Comparison of ENCODE assay signal across 20 cellular contexts in the genomic region with DNA sequence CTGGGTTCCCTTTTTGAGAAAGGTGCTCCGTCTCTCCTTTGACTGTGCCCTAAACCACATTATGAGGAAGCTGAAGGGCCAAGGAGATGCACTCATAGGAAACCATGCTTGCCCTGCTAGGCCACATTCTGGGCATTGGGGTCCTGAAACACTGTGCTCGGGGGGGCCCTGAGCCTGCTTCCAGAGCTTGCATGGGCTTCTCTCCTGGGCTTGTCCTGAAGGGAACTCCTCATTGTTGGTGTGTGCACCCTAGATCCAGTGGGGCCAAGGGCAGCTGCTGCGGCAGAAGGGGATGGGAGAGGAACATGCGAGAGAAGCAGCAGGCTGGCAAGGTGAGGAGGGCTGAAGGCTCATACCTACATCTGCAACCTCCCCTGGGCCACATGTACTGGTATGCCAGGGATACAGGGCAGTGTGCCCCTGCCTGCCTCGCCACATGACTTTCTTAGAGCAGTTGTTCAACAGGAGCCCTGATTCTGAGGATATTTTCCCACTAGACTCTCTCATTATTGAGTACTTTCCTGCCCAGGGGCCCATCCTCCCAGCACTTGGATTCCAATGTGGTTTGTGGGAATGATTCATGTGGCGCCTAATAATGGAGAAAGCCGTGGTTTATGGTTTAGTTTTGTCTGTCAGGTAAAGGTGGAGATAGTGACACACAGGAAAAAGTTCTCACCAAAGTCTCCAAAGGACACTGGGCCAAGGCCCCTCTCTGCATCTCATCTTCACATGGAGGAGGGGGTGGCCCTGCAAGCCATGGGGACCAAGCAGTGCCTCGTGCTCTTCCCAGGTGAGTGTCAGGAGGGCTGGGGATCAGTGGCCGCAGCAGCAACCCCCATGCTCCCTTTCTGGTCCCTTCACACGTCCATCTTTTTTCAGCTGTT.
DNase-seq lines count a peak whose midpoint lies in the region; ATAC-seq, FAIRE-seq and TF ChIP-seq lines count a peak whose summit lies in the region.
"Had no signal": no experiment of that assay in that cellular context is flagged by ENCODE, and none has a peak within 500 bp of the region (broad histone marks: within the 10 kb centered on the region; RNA-seq: fewer than 3 reads in every experiment).

No MANE protein-coding gene starts in this region.

- peak overlapping the region; percentile 5 for H3K27ac Mint-ChIP-seq in activated T-helper 17 cell treated with anti-CD3 and anti-CD28 coated beads, Interleukin-2, amount 50 U/mL, for 72 hours
- H3K27ac Mint-ChIP-seq in H9 = peak overlapping the region in 1 of 3 experiments; percentile 70; a peak in 1 of 7 replicates
- H3K27ac Mint-ChIP-seq: activated CD4-positive, alpha-beta T cell treated with anti-CD3 and anti-CD28 coated beads, Interleukin-2, amount 10 ng/mL, durations not matched to agents 7 days and 5 days; activated T-helper 1 cell treated with anti-CD3 and anti-CD28 coated beads, Interleukin-12 subunit alpha, Interleukin-12 subunit beta, Interleukin-2, Interleukin-4 antibody, amounts not matched to agents 30 ng/mL and 10 ng/mL and 1 ng/mL, durations not matched to agents 14 hours and 24 hours and 36 hours; memory B cell; T-helper 1 cell treated with Interleukin-12 subunit alpha and Interleukin-12 subunit beta and Interleukin-4 antibody, amounts not matched to agents 30 μg/mL and 1 μg/mL, for 36 hours had no signal

- no peak overlapping the region for H2BK20ac ChIP-seq in H9 (ENCODE audit: low read depth, low read length, poor library complexity, severe bottlenecking)

- no peak overlapping the region for H2AFZ ChIP-seq in H9 (ENCODE audit: low read length)

- WGBS in H9 (ENCODE audit: extremely low coverage, insufficient read length, low lambda C conversion rate) = no CpG with 5 or more reads among the region's 10 CpGs

- H2BK5ac ChIP-seq in H9 (ENCODE audit: insufficient read length, low read length) = no peak overlapping the region

- no peak overlapping the region for H4K5ac ChIP-seq in H9 (ENCODE audit: insufficient read length, low read depth, low read length)

- H3K36me3 Mint-ChIP-seq in activated T-helper 17 cell treated with anti-CD3 and anti-CD28 coated beads, Interleukin-2, amount 50 U/mL, for 72 hours (ENCODE audit: low read depth) = no peaks in the 10 kb centered on the region
- peaks cover 0 to 18% (median 4%) of the 10 kb centered on the region in 3 experiments; a peak in 5 of 7 replicates for H3K36me3 Mint-ChIP-seq in H9 (ENCODE audit: insufficient read depth in 1 of 3, low read depth in 3 of 3)

- H2BK15ac ChIP-seq in H9 (ENCODE audit: low read depth, low read length) = no peak overlapping the region

- 0 out of 2 replicates have a peak, but pooled peaks cover 3% of the 10 kb centered on the region for H3K4me1 ChIP-seq in H9 (ENCODE audit: insufficient read depth, low read length)

- no peaks in the 10 kb centered on the region for H3K27me3 Mint-ChIP-seq in activated T-helper 17 cell treated with anti-CD3 and anti-CD28 coated beads, Interleukin-2, amount 50 U/mL, for 72 hours
- peaks cover 8% of the 10 kb centered on the region for H3K27me3 Mint-ChIP-seq in H9 (ENCODE audit: low read depth)
- H3K27me3 Mint-ChIP-seq: activated CD4-positive, alpha-beta T cell treated with anti-CD3 and anti-CD28 coated beads, Interleukin-2, amount 10 ng/mL, durations not matched to agents 7 days and 5 days had no signal

- no peak overlapping the region for H3K27ac ChIP-seq in H9 (ENCODE audit: insufficient read length, low read depth, low read length)
- H3K27ac ChIP-seq: neutrophil had no signal

- H3K56ac ChIP-seq in H9 (ENCODE audit: insufficient read length, low read depth, low read length) = no peak overlapping the region

- no peaks in the 10 kb centered on the region for H3K79me2 ChIP-seq in H9 (ENCODE audit: insufficient read depth, low read length)

- no peak overlapping the region for H3K18ac ChIP-seq in H9 (ENCODE audit: insufficient read length, low read depth, low read length)

- no peak overlapping the region for H3T11ph ChIP-seq in H9 (ENCODE audit: low read length)

- no peaks in the 10 kb centered on the region for H3K9me3 Mint-ChIP-seq in activated T-helper 17 cell treated with anti-CD3 and anti-CD28 coated beads, Interleukin-2, amount 50 U/mL, for 72 hours
- peaks cover 18 to 21% of the 10 kb centered on the region in 2 experiments for H3K9me3 Mint-ChIP-seq in H9
- H3K9me3 Mint-ChIP-seq: memory B cell; stimulated activated naive B cell treated with anti-CD40 and anti-IgM and Interleukin-4, amounts not matched to agents 10 μg/mL and 1 μg/mL and 100 μg/mL, for 72 hours had no signal

- H3K4me1 Mint-ChIP-seq in activated T-helper 17 cell treated with anti-CD3 and anti-CD28 coated beads, Interleukin-2, amount 50 U/mL, for 72 hours = peaks cover 20% of the 10 kb centered on the region
- H3K4me1 Mint-ChIP-seq in H9 = peaks cover 12 to 15% of the 10 kb centered on the region in 2 experiments
- H3K4me1 Mint-ChIP-seq: memory B cell had no signal

- no peak overlapping the region; the same call in 1 of the 2 replicates for H3K14ac ChIP-seq in H9 (ENCODE audit: insufficient read depth, low read length)

- no peak overlapping the region for H4K8ac ChIP-seq in H9 (replicated peaks; ENCODE audit: insufficient read length, low read depth, low read length)

- peak; percentile 62 for DNase-seq in A172 (ENCODE audit: low spot score)
- DNase-seq in HK-2 (ENCODE audit: unreplicated experiment) = peak; percentile 52
- peak; percentile 38 for DNase-seq in kidney epithelial cell (ENCODE audit: low read depth)
- DNase-seq in H9 = no peak
- no peak for DNase-seq in NCI-H187 (lab: John Stamatoyannopoulos, UW)
- DNase-seq in NCI-H2227 treated with DMSO at 0.1 percent for 48 hours (lab: John Stamatoyannopoulos, UW) = no peak
- DNase-seq in GM19239 (ENCODE audit: insufficient read length, low spot score) = no peak
- DNase-seq: activated CD4-positive, alpha-beta T cell treated with anti-CD3 and anti-CD28 coated beads, Interleukin-2, amount 10 ng/mL, durations not matched to agents 7 days and 5 days; amygdala; effector CD8-positive, alpha-beta T cell; NCI-H510A treated with DMSO at 0.1 percent for 48 hours; stimulated activated naive B cell treated with anti-CD40 and anti-IgM and Interleukin-4, amounts not matched to agents 10 μg/mL and 1 μg/mL and 100 μg/mL, for 72 hours had no signal

- TF ChIP-seq CTCF in kidney epithelial cell (IDR thresholded peaks at IDR 0.05; ENCODE audit: insufficient read depth, low read length, poor library complexity, severe bottlenecking) (no peak), H9 (conservative IDR thresholded peaks at IDR 0.05) (no peak)

- H3K23ac ChIP-seq in H9 (ENCODE audit: insufficient read length, low read depth, low read length) = no peak overlapping the region

- no peak overlapping the region for H4K91ac ChIP-seq in H9 (ENCODE audit: insufficient read length, low read depth, low read length)

- peaks cover 4% of the 10 kb centered on the region for H3K9me3 ChIP-seq in H9 (ENCODE audit: control insufficient read depth, low read depth, low read length)

- H3K27me3 ChIP-seq in kidney epithelial cell (ENCODE audit: control insufficient read depth, insufficient read depth, low read length) (no peaks in the 10 kb centered on the region), H9 (ENCODE audit: insufficient read depth, low read length) (no peaks in the 10 kb centered on the region)
- H3K27me3 ChIP-seq: neutrophil had no signal

- no peak overlapping the region for H3K9ac ChIP-seq in H9 (ENCODE audit: extremely low read depth, insufficient read length, low read length)

- H2BK120ac ChIP-seq in H9 (ENCODE audit: low read depth, low read length, poor library complexity, severe bottlenecking) = no peak overlapping the region

- no peak overlapping the region for H3K4me3 ChIP-seq in kidney epithelial cell (ENCODE audit: low read depth, low read length)

- no peak overlapping the region for H3K4me3 Mint-ChIP-seq in activated T-helper 17 cell treated with anti-CD3 and anti-CD28 coated beads, Interleukin-2, amount 50 U/mL, for 72 hours
- no peak overlapping the region for H3K4me3 Mint-ChIP-seq in H9
- H3K4me3 Mint-ChIP-seq: activated CD4-positive, alpha-beta T cell treated with anti-CD3 and anti-CD28 coated beads, Interleukin-2, amount 10 ng/mL, durations not matched to agents 7 days and 5 days; activated T-helper 1 cell treated with anti-CD3 and anti-CD28 coated beads, Interleukin-12 subunit alpha, Interleukin-12 subunit beta, Interleukin-2, Interleukin-4 antibody, amounts not matched to agents 30 ng/mL and 10 ng/mL and 1 ng/mL, durations not matched to agents 14 hours and 24 hours and 36 hours; memory B cell; stimulated activated naive B cell treated with anti-CD40 and anti-IgM and Interleukin-4, amounts not matched to agents 10 μg/mL and 1 μg/mL and 100 μg/mL, for 72 hours; T-helper 1 cell treated with Interleukin-12 subunit alpha and Interleukin-12 subunit beta and Interleukin-4 antibody, amounts not matched to agents 30 μg/mL and 1 μg/mL, for 36 hours had no signal

- H2BK12ac ChIP-seq in H9 (ENCODE audit: insufficient read length, low read depth, low read length) = no peak overlapping the region

- no peaks in the 10 kb centered on the region for H3K36me3 ChIP-seq in kidney epithelial cell (ENCODE audit: control insufficient read depth, insufficient read depth, low read length)
- H3K36me3 ChIP-seq: neutrophil had no signal

- no peak overlapping the region for H3K4ac ChIP-seq in H9 (ENCODE audit: low read depth, low read length)

- FAIRE-seq in GM19239 (lab: Jason Lieb, UNC) = no peak
- FAIRE-seq: D721Med, H1 had no signal

- no peaks in the 10 kb centered on the region for H3K23me2 ChIP-seq in H9 (ENCODE audit: insufficient read length, low read depth, low read length, poor library complexity, severe bottlenecking)

- H3K4me2 ChIP-seq in H9 (ENCODE audit: insufficient read depth, insufficient read length, low read length) = no peak overlapping the region

- H4K20me1 ChIP-seq in H9 (ENCODE audit: control insufficient read depth, insufficient read depth, insufficient read length) = no peaks in the 10 kb centered on the region

- ATAC-seq in activated T-helper 17 cell treated with anti-CD3 and anti-CD28 coated beads, Interleukin-2, amount 50 U/mL, for 72 hours (replicated peaks) = peak; percentile 31
- ATAC-seq: Panc1; stimulated activated naive B cell treated with anti-CD40 and anti-IgM and Interleukin-4, amounts not matched to agents 10 μg/mL and 1 μg/mL and 100 μg/mL, for 72 hours had no signal

- no peaks in the 10 kb centered on the region for H3K79me1 ChIP-seq in H9 (ENCODE audit: insufficient read depth, low read depth, low read length, poor library complexity, severe bottlenecking)

- no peak overlapping the region for H2AK5ac ChIP-seq in H9 (ENCODE audit: insufficient read length, low read length)

Comparison
In these comparisons a context has a peak if more than half of its experiments do, and no peak if none do; other contexts are left out.
1. DNase-seq: peak in A172 (single experiment), HK-2 (single experiment) and kidney epithelial cell (single experiment); none in H9 (single experiment), NCI-H187 (0 of 2), NCI-H2227 treated with DMSO at 0.1 percent for 48 hours (single experiment) and GM19239 (single experiment).